ENCODE assay signal across 28 cellular contexts in genomic region chr1:20337581-20337980, GRCh38. TPM values are rescaled to one million over a fixed set of nuclear protein-coding genes. Genes with fewer than 3 reads are reported as not detected.
"Had no signal": no experiment of that assay in that cellular context is flagged by ENCODE, and none has a peak within 500 bp of the region (broad histone marks: within the 10 kb centered on the region; RNA-seq: fewer than 3 reads in every experiment).

No MANE protein-coding gene starts in this region.

- H2AFZ ChIP-seq: PC-9 had no signal

- H3K27ac ChIP-seq: PC-9, Peyer's patch, SJCRH30 had no signal

- ATAC-seq: HepG2, Right ventricle myocardium inferior, SK-N-SH treated with all-trans-retinoic acid at 6 μM for 48 hours had no signal

- DNase-seq: IMR-90, Karpas-422, KG1, MG63, NCI-H1092, NCI-H1105 treated with DMSO at 0.1 percent for 48 hours, NCI-H1417 treated with DMSO at 0.1 percent for 48 hours, NCI-H146, NCI-H1694 treated with DMSO at 0.1 percent for 48 hours, NCI-H1930, NCI-H2081, NCI-H2171, NCI-H226, NCI-H446, NCI-H510A, NCI-H524 treated with DMSO at 0.1 percent for 48 hours, NCI-H69, NCI-H774, OCI-M1, PC-9, Peyer's patch, SHP77 treated with DMSO at 0.1 percent for 48 hours, SJCRH30 had no signal

- H3K36me3 ChIP-seq: MG63, Peyer's patch, SJCRH30 had no signal

- H3K27me3 ChIP-seq: MG63, SJCRH30 had no signal

- H3K4me1 ChIP-seq: Peyer's patch, SJCRH30 had no signal

- H3K4me3 ChIP-seq: MG63, PC-9, Peyer's patch, SJCRH30 had no signal

- H3K4me2 ChIP-seq: PC-9 had no signal

- H3K9me3 ChIP-seq: MG63, Peyer's patch, SJCRH30 had no signal

RNA-seq across cellular contexts. Expression of gene VWA5B1, which starts 46.9 kb away (rescaled TPM):
- total RNA-seq: HepG2, HT-29, IMR-90, PC-9, Peyer's patch, Right ventricle myocardium inferior, RPMI7951, SJCRH30 had no signal
- polyA plus RNA-seq: HepG2, IMR-90 had no signal
